17 cellular contexts compared by ENCODE assay signal in genomic region chr6:133681880-133682279, GRCh38.
A peak's percentile ranks its signal among the peaks of the same experiment; 100 is the strongest.
DNase-seq lines count a peak whose midpoint lies in the region; ATAC-seq and TF ChIP-seq lines count a peak whose summit lies in the region.
"Had no signal": no experiment of that assay in that cellular context is flagged by ENCODE, and none has a peak within 500 bp of the region (broad histone marks: within the 10 kb centered on the region; RNA-seq: fewer than 3 reads in every experiment).

No MANE protein-coding gene starts in this region.

- H3K4me2 ChIP-seq in osteoblast (ENCODE audit: insufficient read depth, low read length), result no peak overlapping the region
- H3K4me2 ChIP-seq: SK-N-SH had no signal

- no peaks in the 10 kb centered on the region for H3K36me3 Mint-ChIP-seq in endothelial cell (ENCODE audit: low read depth, unreplicated experiment)
- H3K36me3 Mint-ChIP-seq: CD4-positive, alpha-beta memory T cell; IgD-negative memory B cell had no signal

- DNase-seq in HAP-1 (ENCODE audit: low spot score in 2 of 2) (peak; percentile 44 to 80), SJSA1 (ENCODE audit: low read depth in 1 of 2, low spot score in 2 of 2) (peak in 1 of 2 experiments; percentile 38), osteoblast (ENCODE audit: insufficient read length, low spot score, missing footprints) (no peak), endothelial cell (ENCODE audit: low spot score) (no peak), GM10248 (ENCODE audit: extremely low spot score) (no peak)
- DNase-seq: BE2C; CD4-positive, alpha-beta memory T cell; MV-4-11; NCI-H1436 treated with DMSO at 0.1 percent for 48 hours; NCI-H2081 treated with DMSO at 0.1 percent for 48 hours; NCI-H2227 treated with DMSO at 0.1 percent for 48 hours; NCI-H526 treated with DMSO at 0.1 percent for 48 hours; SK-N-SH had no signal

- H2AFZ ChIP-seq in osteoblast (ENCODE audit: low read length), result peak overlapping the region; percentile 80

- H3K4me1 ChIP-seq in HAP-1 (peaks cover 13% of the 10 kb centered on the region), SJSA1 (replicated peaks) (peaks cover 19% of the 10 kb centered on the region), iPS-18a (ENCODE audit: control insufficient read depth, low read depth, low read length) (peaks cover 37% of the 10 kb centered on the region), osteoblast (ENCODE audit: insufficient read depth, low read length) (peaks cover 11% of the 10 kb centered on the region)
- H3K4me1 ChIP-seq: BE2C had no signal

- POLR2A ChIA-PET in GM10248 (lab: Yijun Ruan, JAX), result no interaction called here

- H3K27ac Mint-ChIP-seq in endothelial cell (ENCODE audit: unreplicated experiment), result no peak overlapping the region
- H3K27ac Mint-ChIP-seq: CD4-positive, alpha-beta memory T cell; IgD-negative memory B cell had no signal

- ATAC-seq in HG03139 (IDR thresholded peaks at IDR 0.05; ENCODE audit: unreplicated experiment), result no peak
- ATAC-seq: Right ventricle myocardium inferior had no signal

- no peak overlapping the region for H3K4me3 ChIP-seq in HAP-1
- no peak overlapping the region for H3K4me3 ChIP-seq in SJSA1
- H3K4me3 ChIP-seq in iPS-18a (ENCODE audit: low read length), result peak overlapping the region; percentile 41
- H3K4me3 ChIP-seq in osteoblast (ENCODE audit: insufficient read depth, low read length), result no peak overlapping the region

- H3K27me3 ChIP-seq in HAP-1 (ENCODE audit: low read depth), result peaks cover 2% of the 10 kb centered on the region; the same call in 1 of the 2 replicates
- no peaks in the 10 kb centered on the region for H3K27me3 ChIP-seq in SJSA1 (replicated peaks)
- no peaks in the 10 kb centered on the region for H3K27me3 ChIP-seq in iPS-18a (ENCODE audit: control insufficient read depth, insufficient read depth, low read length)
- H3K27me3 ChIP-seq in osteoblast (ENCODE audit: insufficient read depth, low read length), result no peaks in the 10 kb centered on the region

- no peaks in the 10 kb centered on the region for H3K27me3 Mint-ChIP-seq in endothelial cell (ENCODE audit: unreplicated experiment)
- H3K27me3 Mint-ChIP-seq: CD4-positive, alpha-beta memory T cell had no signal

- no peaks in the 10 kb centered on the region for H3K9me3 Mint-ChIP-seq in endothelial cell (ENCODE audit: unreplicated experiment)
- H3K9me3 Mint-ChIP-seq: CD4-positive, alpha-beta memory T cell had no signal

- no peaks in the 10 kb centered on the region for H4K20me1 ChIP-seq in osteoblast (ENCODE audit: insufficient read depth, low read length)

- no peak overlapping the region for H3K4me3 Mint-ChIP-seq in endothelial cell (ENCODE audit: unreplicated experiment)
- H3K4me3 Mint-ChIP-seq: CD4-positive, alpha-beta memory T cell; IgD-negative memory B cell had no signal

- peak overlapping the region; percentile 36; the same call in 1 of the 2 replicates for H3K27ac ChIP-seq in SJSA1
- H3K27ac ChIP-seq in iPS-18a (ENCODE audit: low read length), result peak overlapping the region; percentile 87
- H3K27ac ChIP-seq in osteoblast (ENCODE audit: low read depth, low read length), result no peak overlapping the region

- in situ Hi-C loops in HAP-1 (cut with MboI; ENCODE audit: low sequenced_read_pairs), result no loop called here

- no peaks in the 10 kb centered on the region for H3K79me2 ChIP-seq in osteoblast (ENCODE audit: insufficient read depth, low read length)

- H3K36me3 ChIP-seq in HAP-1 (replicated peaks) (no peaks in the 10 kb centered on the region), SJSA1 (no peaks in the 10 kb centered on the region), iPS-18a (ENCODE audit: control insufficient read depth, low read depth, low read length) (no peaks in the 10 kb centered on the region), osteoblast (ENCODE audit: insufficient read depth, low read length) (no peaks in the 10 kb centered on the region)
- H3K36me3 ChIP-seq: BE2C had no signal

- CTCF ChIA-PET in GM10248 (lab: Yijun Ruan, JAX), result interaction anchor here (0.9 to 1.9 kb wide), 2 partner anchors 15 to 33 kb away, joined by 3 to 5 read pairs; no protein-coding TSS in a partner anchor

- no peaks in the 10 kb centered on the region for H3K9me3 ChIP-seq in HAP-1
- no peaks in the 10 kb centered on the region for H3K9me3 ChIP-seq in SJSA1 (replicated peaks)
- no peaks in the 10 kb centered on the region for H3K9me3 ChIP-seq in iPS-18a (ENCODE audit: control insufficient read depth, low read depth, low read length)
- no peaks in the 10 kb centered on the region for H3K9me3 ChIP-seq in osteoblast (ENCODE audit: low read depth, low read length)
- H3K9me3 ChIP-seq: BE2C, SK-N-SH had no signal

- H3K4me1 Mint-ChIP-seq in endothelial cell (ENCODE audit: unreplicated experiment), result no peaks in the 10 kb centered on the region
- H3K4me1 Mint-ChIP-seq: CD4-positive, alpha-beta memory T cell; IgD-negative memory B cell had no signal

- H3K9ac ChIP-seq in iPS-18a (ENCODE audit: low read length), result peak overlapping the region; percentile 55
- H3K9ac ChIP-seq: SK-N-SH had no signal

- TF ChIP-seq CTCF in osteoblast (IDR thresholded peaks at IDR 0.05; ENCODE audit: extremely low read depth, low read depth, low read length), result no peak
- TF ChIP-seq CTCF in endothelial cell (IDR thresholded peaks at IDR 0.05; ENCODE audit: unreplicated experiment), result no peak
- no peak for TF ChIP-seq CTCF in GM10248 (IDR thresholded peaks at IDR 0.05; ENCODE audit: control extremely low read depth, extremely low read depth, low read depth, missing control alignments)

Comparison
In these comparisons a context has a peak if more than half of its experiments do, and no peak if none do; other contexts are left out.
1. DNase-seq: peak in HAP-1 (2 of 2); none in osteoblast (single experiment), endothelial cell (single experiment) and GM10248 (single experiment).